In the genomic region with DNA sequence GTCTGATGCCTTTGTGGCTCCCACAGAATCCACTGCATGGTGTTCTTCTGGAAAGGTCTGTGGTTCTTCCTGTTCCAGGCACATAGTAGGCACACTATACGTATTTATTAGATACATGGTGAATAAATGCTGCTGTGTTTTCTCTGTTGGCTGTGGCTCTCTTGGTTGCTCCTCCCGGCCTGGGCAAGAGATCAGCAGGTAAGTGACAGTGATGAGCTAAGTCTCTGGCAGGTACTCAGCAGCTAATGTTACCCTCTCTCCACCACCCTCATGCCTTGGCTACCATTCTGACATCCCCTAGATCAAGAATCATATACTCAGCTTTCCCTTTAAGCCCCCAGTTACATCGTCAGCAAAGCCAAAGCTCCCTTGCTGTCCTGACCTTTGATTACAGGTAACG, we compare ENCODE assay signal across 20 cellular contexts. TPM values are rescaled to one million over a fixed set of nuclear protein-coding genes. Genes with fewer than 3 reads are reported as not detected.
DNase-seq lines count a peak whose midpoint lies in the region; TF ChIP-seq lines count a peak whose summit lies in the region.
"Had no signal": no experiment of that assay in that cellular context is flagged by ENCODE, and none has a peak within 500 bp of the region (broad histone marks: within the 10 kb centered on the region; RNA-seq: fewer than 3 reads in every experiment).

No MANE protein-coding gene starts in this region.

- no peaks in the 10 kb centered on the region for H3K27me3 ChIP-seq in MM.1S (replicated peaks; ENCODE audit: insufficient read depth, low read length)

- no peaks in the 10 kb centered on the region for H3K9me3 ChIP-seq in MM.1S (replicated peaks; ENCODE audit: insufficient read depth, low read length)
- H3K9me3 ChIP-seq: A549; BLaER1 treated with 17β-estradiol and CSF1 and Interleukin-3, amounts not matched to agents 10 nM and 100 nM; Caco-2 had no signal

- no peak overlapping the region for H3K27ac ChIP-seq in MM.1S (ENCODE audit: low read length)
- H3K27ac ChIP-seq: 22Rv1; A549; BLaER1 treated with 17β-estradiol and CSF1 and Interleukin-3, amounts not matched to agents 10 nM and 100 nM; C4-2B had no signal

- H3K4me1 ChIP-seq in MM.1S (ENCODE audit: low read length): no peaks in the 10 kb centered on the region
- H3K4me1 ChIP-seq: A549, Caco-2 had no signal

- H3K79me2 ChIP-seq in MM.1S (ENCODE audit: low read length): no peaks in the 10 kb centered on the region

- H4K20me1 ChIP-seq in MM.1S (ENCODE audit: insufficient read depth, low read length): no peaks in the 10 kb centered on the region
- H4K20me1 ChIP-seq: BLaER1 treated with 17β-estradiol and CSF1 and Interleukin-3, amounts not matched to agents 10 nM and 100 nM had no signal

- no peaks in the 10 kb centered on the region for H3F3A ChIP-seq in MM.1S (ENCODE audit: insufficient read depth, low read length)

- H3K36me3 ChIP-seq in MM.1S (replicated peaks; ENCODE audit: insufficient read depth, low read length): no peaks in the 10 kb centered on the region
- H3K36me3 ChIP-seq: BLaER1 treated with 17β-estradiol and CSF1 and Interleukin-3, amounts not matched to agents 10 nM and 100 nM had no signal

- H3K4me3 ChIP-seq in MM.1S (ENCODE audit: low read length): no peak overlapping the region
- H3K4me3 ChIP-seq: A549; BLaER1 treated with 17β-estradiol and CSF1 and Interleukin-3, amounts not matched to agents 10 nM and 100 nM; GM12878 had no signal

- in situ Hi-C loops in G401 (cut with HindIII; ENCODE audit: low sequenced_read_pairs): no loop called here

- TF ChIP-seq CTCF in MM.1S (IDR thresholded peaks at IDR 0.05; ENCODE audit: low read length): no peak

- DNase-seq in NCI-H2029 treated with DMSO at 0.1 percent for 48 hours (lab: John Stamatoyannopoulos, UW) (peak; percentile 20), NCI-H2029 (lab: John Stamatoyannopoulos, UW) (no peak), G401 (ENCODE audit: low spot score) (peak; percentile 78), cerebellar cortex (ENCODE audit: low spot score) (peak; percentile 70), GM19240 (ENCODE audit: insufficient read length, low spot score) (no peak), MM.1S (no peak)
- DNase-seq: AML-193; Caco-2; Calu3; CD4-positive, alpha-beta T cell; CD8-positive, alpha-beta T cell; DMS79 treated with DMSO at 0.1 percent for 48 hours; GDM1 had no signal

- H3K9me2 ChIP-seq in MM.1S (replicated peaks; ENCODE audit: insufficient read depth, low read length): no peaks in the 10 kb centered on the region

- no peak overlapping the region for H2AFZ ChIP-seq in MM.1S (ENCODE audit: low read length)

- no peak overlapping the region for H3K4me2 ChIP-seq in MM.1S (ENCODE audit: low read depth, low read length)
- H3K4me2 ChIP-seq: A549; BLaER1 treated with 17β-estradiol and CSF1 and Interleukin-3, amounts not matched to agents 10 nM and 100 nM had no signal

- H3K9ac ChIP-seq in MM.1S (ENCODE audit: low read length): no peak overlapping the region
- H3K9ac ChIP-seq: BLaER1 treated with 17β-estradiol and CSF1 and Interleukin-3, amounts not matched to agents 10 nM and 100 nM had no signal

RNA-seq across cellular contexts. Expression of a gene that starts 8.4 kb away (rescaled TPM):
- not detected in 2 replicates for total RNA-seq in G401 (2014; rRNA removed; shearing (Covaris generic))
- total RNA-seq: A172; B cell; Caco-2; CD4-positive, alpha-beta T cell; CD8-positive, alpha-beta T cell had no signal

Comparison
In these comparisons a context has a peak if more than half of its experiments do, and no peak if none do; other contexts are left out.
1. DNase-seq: peak in NCI-H2029 treated with DMSO at 0.1 percent for 48 hours (single experiment), G401 (single experiment) and cerebellar cortex (single experiment); none in NCI-H2029 (single experiment), GM19240 (single experiment) and MM.1S (single experiment).